8 cellular contexts compared by ENCODE assay signal in the genomic region with DNA sequence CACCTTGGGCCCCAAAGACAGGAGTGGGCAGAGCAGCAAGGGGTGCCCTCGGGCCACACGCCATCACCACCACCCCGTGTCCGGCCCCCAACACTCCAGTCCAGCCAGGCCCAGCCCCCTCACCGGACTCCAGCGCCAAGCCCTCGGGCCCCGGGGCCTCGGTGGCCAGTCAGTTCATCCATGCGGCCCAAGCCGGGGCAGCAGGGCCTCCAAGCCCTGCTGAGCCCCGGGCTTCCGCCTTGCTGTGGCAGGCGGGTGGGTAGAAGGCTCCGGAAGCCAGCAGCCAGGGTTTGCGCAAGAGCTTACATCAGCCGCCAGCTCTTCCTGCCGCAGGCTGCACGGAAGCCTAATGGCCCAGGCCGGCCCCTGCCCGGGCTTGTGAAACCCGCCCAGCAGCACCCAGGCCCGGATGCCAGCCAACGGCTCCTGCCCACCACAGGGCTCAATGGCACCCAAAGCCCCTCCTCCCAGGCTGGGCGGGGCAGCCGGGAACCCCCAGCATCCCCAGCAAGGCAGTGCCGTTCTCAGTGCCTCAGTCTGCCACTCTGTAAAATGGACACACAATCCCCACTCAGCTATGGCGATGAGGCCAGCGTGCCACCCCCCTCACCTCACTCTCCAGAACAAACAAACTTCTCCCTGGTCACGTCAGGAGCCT. TPM values are rescaled to one million over a fixed set of nuclear protein-coding genes. Genes with fewer than 3 reads are reported as not detected.
DNase-seq lines count a peak whose midpoint lies in the region; ATAC-seq and TF ChIP-seq lines count a peak whose summit lies in the region.

No MANE protein-coding gene starts in this region.

- H3K79me2 ChIP-seq in SK-N-SH (ENCODE audit: insufficient read depth) = peaks cover 97% of the 10 kb centered on the region

- peaks cover 7 to 46% (median 36%) of the 10 kb centered on the region in 11 experiments; a peak in 21 of 22 replicates for H4K20me1 ChIP-seq in BLaER1 treated with 17β-estradiol and CSF1 and Interleukin-3, amounts not matched to agents 10 nM and 100 nM
- H4K20me1 ChIP-seq in SK-N-SH (ENCODE audit: insufficient read depth) = peaks cover 97% of the 10 kb centered on the region

- TF ChIP-seq EP300 in SK-N-SH (IDR thresholded peaks at IDR 0.05; ENCODE audit: borderline replicate concordance in 1 of 2, low read depth in 1 of 2, low read length in 1 of 2) = no peak

- H3K9me2 ChIP-seq in SK-N-SH = no peaks in the 10 kb centered on the region

- H3K27me3 ChIP-seq in BLaER1 treated with 17β-estradiol and CSF1 and Interleukin-3, amounts not matched to agents 10 nM and 100 nM = no peaks in the 10 kb centered on the region
- no peaks in the 10 kb centered on the region for H3K27me3 ChIP-seq in SK-N-SH (ENCODE audit: insufficient read depth)

- CTCF ChIA-PET in SK-N-SH (lab: Yijun Ruan, JAX) = interaction anchor here (1.0 to 1.7 kb wide), 8 partner anchors 10 to 281 kb away, joined by 3 to 11 read pairs (median 3); a partner anchor contains a TSS

- H3K27ac ChIP-seq in BLaER1 treated with 17β-estradiol and CSF1 and Interleukin-3, amounts not matched to agents 10 nM and 100 nM = peak overlapping the region; percentile 90 to 100 (median 100)
- H3K27ac ChIP-seq in SK-N-SH (ENCODE audit: low read depth in 2 of 2, low read length in 1 of 2) = no peak overlapping the region

- peaks cover 2% of the 10 kb centered on the region for H3F3A ChIP-seq in SK-N-SH (replicated peaks; ENCODE audit: insufficient read depth)

- peak overlapping the region; percentile 81 to 98 (median 95) for H3K4me2 ChIP-seq in BLaER1 treated with 17β-estradiol and CSF1 and Interleukin-3, amounts not matched to agents 10 nM and 100 nM
- no peak overlapping the region for H3K4me2 ChIP-seq in SK-N-SH

- no peak overlapping the region for H2AFZ ChIP-seq in SK-N-SH (ENCODE audit: low read depth)

- intact Hi-C loops in left cardiac atrium (cut with DNase I) = no loop called here

- TF ChIP-seq CTCF in SK-N-SH (IDR thresholded peaks at IDR 0.05) = no peak

- H3K9ac ChIP-seq in BLaER1 treated with 17β-estradiol and CSF1 and Interleukin-3, amounts not matched to agents 10 nM and 100 nM = peak overlapping the region; percentile 92 to 100 (median 98)
- no peak overlapping the region for H3K9ac ChIP-seq in SK-N-SH

- POLR2A ChIA-PET in SK-N-SH (lab: Yijun Ruan, JAX) = interaction anchor here (0.6 kb wide), 1 partner anchor 37 kb away, joined by 3 read pairs; no protein-coding TSS in a partner anchor

- peak; percentile 87 for ATAC-seq in GM19395 (IDR thresholded peaks at IDR 0.05; ENCODE audit: unreplicated experiment)
- peak; percentile 48 for ATAC-seq in HG03558 (IDR thresholded peaks at IDR 0.05; ENCODE audit: extremely low read depth, unreplicated experiment)
- peak; percentile 92 to 95 for ATAC-seq in left cardiac atrium

- H3K4me3 ChIP-seq in BLaER1 treated with 17β-estradiol and CSF1 and Interleukin-3, amounts not matched to agents 10 nM and 100 nM = peak overlapping the region; percentile 67 to 93 (median 78)
- no peak overlapping the region for H3K4me3 ChIP-seq in SK-N-SH (ENCODE audit: low read depth in 2 of 2, low read length in 1 of 2)

- H3K9me3 ChIP-seq in BLaER1 treated with 17β-estradiol and CSF1 and Interleukin-3, amounts not matched to agents 10 nM and 100 nM (replicated peaks in 1 of 11) = no peaks in the 10 kb centered on the region; a peak in 1 of 22 replicates
- no peaks in the 10 kb centered on the region for H3K9me3 ChIP-seq in SK-N-SH

- WGBS in SK-N-SH (ENCODE audit: low lambda C conversion rate) = 74% methylated on average over 30 of the region's 30 CpGs

- H3K36me3 ChIP-seq in BLaER1 treated with 17β-estradiol and CSF1 and Interleukin-3, amounts not matched to agents 10 nM and 100 nM = peaks cover 22 to 34% (median 23%) of the 10 kb centered on the region in 11 experiments
- H3K36me3 ChIP-seq in SK-N-SH (replicated peaks in 1 of 2; ENCODE audit: control insufficient read depth in 1 of 2, insufficient read depth in 2 of 2, low read length in 1 of 2) = peaks cover 12 to 27% of the 10 kb centered on the region in 2 experiments

- TF ChIP-seq RAD21 in SK-N-SH (IDR thresholded peaks at IDR 0.05; ENCODE audit: low read length) = no peak

- DNase-seq in SK-N-SH = peak; percentile 67
- peak; percentile 80 for DNase-seq in activated naive CD4-positive, alpha-beta T cell treated with anti-CD3 and anti-CD28 coated beads, Interleukin-2, amount 50 U/mL, for 16 hours
- peak; percentile 91 for DNase-seq in left cardiac atrium
- peak; percentile 74 for DNase-seq in stimulated activated CD4-positive, alpha-beta T cell treated with anti-CD3 and anti-CD28 coated beads, Interleukin-12 subunit alpha, Interleukin-12 subunit beta, amount 100 ng/mL, for 4 hours
- DNase-seq in NCI-H69 (lab: John Stamatoyannopoulos, UW) = no peak

- peaks cover 32 to 68% (median 51%) of the 10 kb centered on the region in 10 experiments for H3K4me1 ChIP-seq in BLaER1 treated with 17β-estradiol and CSF1 and Interleukin-3, amounts not matched to agents 10 nM and 100 nM
- no peaks in the 10 kb centered on the region for H3K4me1 ChIP-seq in SK-N-SH (ENCODE audit: control insufficient read depth in 1 of 2, insufficient read depth in 2 of 2, low read depth in 1 of 2, low read length in 1 of 2)

TF ChIP-seq in SK-N-SH, 30 proteins besides CTCF, POLR2A, EP300 and RAD21:
- TF ChIP-seq GATA2 (CRISPR knock-in tag; IDR thresholded peaks at IDR 0.05) (no peak), MEF2A (IDR thresholded peaks at IDR 0.05; ENCODE audit: borderline replicate concordance, low read depth) (no peak), GABPA (IDR thresholded peaks at IDR 0.05; ENCODE audit: low read depth) (no peak), POLR2AphosphoS5 (IDR thresholded peaks at IDR 0.05; ENCODE audit: low read depth, low read length) (no peak), ELF1 (IDR thresholded peaks at IDR 0.05) (no peak), NFIC (IDR thresholded peaks at IDR 0.05; ENCODE audit: borderline replicate concordance) (no peak)
- TF ChIP-seq, protein P1, sequence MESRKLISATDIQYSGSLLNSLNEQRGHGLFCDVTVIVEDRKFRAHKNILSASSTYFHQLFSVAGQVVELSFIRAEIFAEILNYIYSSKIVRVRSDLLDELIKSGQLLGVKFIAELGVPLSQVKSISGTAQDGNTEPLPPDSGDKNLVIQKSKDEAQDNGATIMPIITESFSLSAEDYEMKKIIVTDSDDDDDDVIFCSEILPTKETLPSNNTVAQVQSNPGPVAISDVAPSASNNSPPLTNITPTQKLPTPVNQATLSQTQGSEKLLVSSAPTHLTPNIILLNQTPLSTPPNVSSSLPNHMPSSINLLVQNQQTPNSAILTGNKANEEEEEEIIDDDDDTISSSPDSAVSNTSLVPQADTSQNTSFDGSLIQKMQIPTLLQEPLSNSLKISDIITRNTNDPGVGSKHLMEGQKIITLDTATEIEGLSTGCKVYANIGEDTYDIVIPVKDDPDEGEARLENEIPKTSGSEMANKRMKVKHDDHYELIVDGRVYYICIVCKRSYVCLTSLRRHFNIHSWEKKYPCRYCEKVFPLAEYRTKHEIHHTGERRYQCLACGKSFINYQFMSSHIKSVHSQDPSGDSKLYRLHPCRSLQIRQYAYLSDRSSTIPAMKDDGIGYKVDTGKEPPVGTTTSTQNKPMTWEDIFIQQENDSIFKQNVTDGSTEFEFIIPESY (IDR thresholded peaks at IDR 0.05; ENCODE audit: borderline replicate concordance, low read depth) = no peak
- TF ChIP-seq, protein P2, sequence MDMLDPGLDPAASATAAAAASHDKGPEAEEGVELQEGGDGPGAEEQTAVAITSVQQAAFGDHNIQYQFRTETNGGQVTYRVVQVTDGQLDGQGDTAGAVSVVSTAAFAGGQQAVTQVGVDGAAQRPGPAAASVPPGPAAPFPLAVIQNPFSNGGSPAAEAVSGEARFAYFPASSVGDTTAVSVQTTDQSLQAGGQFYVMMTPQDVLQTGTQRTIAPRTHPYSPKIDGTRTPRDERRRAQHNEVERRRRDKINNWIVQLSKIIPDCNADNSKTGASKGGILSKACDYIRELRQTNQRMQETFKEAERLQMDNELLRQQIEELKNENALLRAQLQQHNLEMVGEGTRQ (IDR thresholded peaks at IDR 0.05; ENCODE audit: borderline replicate concordance, low read depth, low read length) = no peak

RNA-seq across cellular contexts. Expression of a gene that starts 26.5 kb away (rescaled TPM):
- polyA plus RNA-seq in SK-N-SH (2012; rRNA removed) = 19.9 and 34.4 TPM in 2 replicates
- polyA plus RNA-seq in SK-N-SH (2012; cell fraction: cytosol; rRNA removed) = 20.4 and 25.5 TPM in 2 replicates
- polyA plus RNA-seq in SK-N-SH (2012; cell fraction: nucleus; rRNA removed) = 78.0 and 126 TPM in 2 replicates
- 10 to 100 TPM; 39.4 to 44.7 TPM for total RNA-seq in left cardiac atrium

Comparison
In these comparisons a context has a peak if more than half of its experiments do, and no peak if none do; other contexts are left out.
1. H3K27ac ChIP-seq: peak in BLaER1 treated with 17β-estradiol and CSF1 and Interleukin-3, amounts not matched to agents 10 nM and 100 nM (11 of 11); none in SK-N-SH (0 of 2).
2. H3K4me3 ChIP-seq: peak in BLaER1 treated with 17β-estradiol and CSF1 and Interleukin-3, amounts not matched to agents 10 nM and 100 nM (10 of 10); none in SK-N-SH (0 of 2).
3. Peak in every context shown above with its lines, with median percentiles within 50 percentile points of each other: ATAC-seq.